In the genomic region with DNA sequence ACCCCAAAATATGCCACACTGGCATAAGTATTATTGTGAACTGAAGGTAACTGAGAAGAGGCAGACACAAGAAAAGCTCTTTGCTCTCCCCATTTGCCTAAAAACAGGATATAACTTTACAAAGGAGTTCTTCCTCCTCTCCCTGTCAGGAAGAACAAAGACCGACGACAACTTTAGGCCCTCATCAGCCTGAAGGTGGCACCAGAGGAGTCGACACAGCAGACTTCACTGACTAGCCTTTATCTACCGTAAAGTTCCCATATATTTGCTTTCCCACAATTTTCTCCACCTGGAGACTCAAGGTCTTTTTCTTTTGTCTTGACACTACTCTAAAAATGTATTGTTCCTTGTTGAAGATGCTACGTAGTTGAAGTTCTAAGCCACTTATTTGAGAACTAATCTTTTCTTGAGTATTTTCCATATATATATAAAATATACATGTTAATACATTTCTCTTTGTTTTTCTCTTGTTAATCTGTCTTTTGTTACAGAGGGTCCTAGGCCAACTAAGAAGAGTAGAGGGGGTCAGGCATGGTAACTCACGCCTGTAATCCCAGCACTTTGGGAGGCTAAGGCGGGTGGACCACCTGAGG, we compare ENCODE assay signal across 1 cellular context.
A peak's percentile ranks its signal among the peaks of the same experiment; 100 is the strongest.
TF ChIP-seq lines count a peak whose summit lies in the region.

No MANE protein-coding gene starts in this region.

TF ChIP-seq in K562, 482 proteins besides CTCF, POLR2A, EP300 and RAD21 (continued from another document and continues in another):
- TF ChIP-seq, protein P1, sequence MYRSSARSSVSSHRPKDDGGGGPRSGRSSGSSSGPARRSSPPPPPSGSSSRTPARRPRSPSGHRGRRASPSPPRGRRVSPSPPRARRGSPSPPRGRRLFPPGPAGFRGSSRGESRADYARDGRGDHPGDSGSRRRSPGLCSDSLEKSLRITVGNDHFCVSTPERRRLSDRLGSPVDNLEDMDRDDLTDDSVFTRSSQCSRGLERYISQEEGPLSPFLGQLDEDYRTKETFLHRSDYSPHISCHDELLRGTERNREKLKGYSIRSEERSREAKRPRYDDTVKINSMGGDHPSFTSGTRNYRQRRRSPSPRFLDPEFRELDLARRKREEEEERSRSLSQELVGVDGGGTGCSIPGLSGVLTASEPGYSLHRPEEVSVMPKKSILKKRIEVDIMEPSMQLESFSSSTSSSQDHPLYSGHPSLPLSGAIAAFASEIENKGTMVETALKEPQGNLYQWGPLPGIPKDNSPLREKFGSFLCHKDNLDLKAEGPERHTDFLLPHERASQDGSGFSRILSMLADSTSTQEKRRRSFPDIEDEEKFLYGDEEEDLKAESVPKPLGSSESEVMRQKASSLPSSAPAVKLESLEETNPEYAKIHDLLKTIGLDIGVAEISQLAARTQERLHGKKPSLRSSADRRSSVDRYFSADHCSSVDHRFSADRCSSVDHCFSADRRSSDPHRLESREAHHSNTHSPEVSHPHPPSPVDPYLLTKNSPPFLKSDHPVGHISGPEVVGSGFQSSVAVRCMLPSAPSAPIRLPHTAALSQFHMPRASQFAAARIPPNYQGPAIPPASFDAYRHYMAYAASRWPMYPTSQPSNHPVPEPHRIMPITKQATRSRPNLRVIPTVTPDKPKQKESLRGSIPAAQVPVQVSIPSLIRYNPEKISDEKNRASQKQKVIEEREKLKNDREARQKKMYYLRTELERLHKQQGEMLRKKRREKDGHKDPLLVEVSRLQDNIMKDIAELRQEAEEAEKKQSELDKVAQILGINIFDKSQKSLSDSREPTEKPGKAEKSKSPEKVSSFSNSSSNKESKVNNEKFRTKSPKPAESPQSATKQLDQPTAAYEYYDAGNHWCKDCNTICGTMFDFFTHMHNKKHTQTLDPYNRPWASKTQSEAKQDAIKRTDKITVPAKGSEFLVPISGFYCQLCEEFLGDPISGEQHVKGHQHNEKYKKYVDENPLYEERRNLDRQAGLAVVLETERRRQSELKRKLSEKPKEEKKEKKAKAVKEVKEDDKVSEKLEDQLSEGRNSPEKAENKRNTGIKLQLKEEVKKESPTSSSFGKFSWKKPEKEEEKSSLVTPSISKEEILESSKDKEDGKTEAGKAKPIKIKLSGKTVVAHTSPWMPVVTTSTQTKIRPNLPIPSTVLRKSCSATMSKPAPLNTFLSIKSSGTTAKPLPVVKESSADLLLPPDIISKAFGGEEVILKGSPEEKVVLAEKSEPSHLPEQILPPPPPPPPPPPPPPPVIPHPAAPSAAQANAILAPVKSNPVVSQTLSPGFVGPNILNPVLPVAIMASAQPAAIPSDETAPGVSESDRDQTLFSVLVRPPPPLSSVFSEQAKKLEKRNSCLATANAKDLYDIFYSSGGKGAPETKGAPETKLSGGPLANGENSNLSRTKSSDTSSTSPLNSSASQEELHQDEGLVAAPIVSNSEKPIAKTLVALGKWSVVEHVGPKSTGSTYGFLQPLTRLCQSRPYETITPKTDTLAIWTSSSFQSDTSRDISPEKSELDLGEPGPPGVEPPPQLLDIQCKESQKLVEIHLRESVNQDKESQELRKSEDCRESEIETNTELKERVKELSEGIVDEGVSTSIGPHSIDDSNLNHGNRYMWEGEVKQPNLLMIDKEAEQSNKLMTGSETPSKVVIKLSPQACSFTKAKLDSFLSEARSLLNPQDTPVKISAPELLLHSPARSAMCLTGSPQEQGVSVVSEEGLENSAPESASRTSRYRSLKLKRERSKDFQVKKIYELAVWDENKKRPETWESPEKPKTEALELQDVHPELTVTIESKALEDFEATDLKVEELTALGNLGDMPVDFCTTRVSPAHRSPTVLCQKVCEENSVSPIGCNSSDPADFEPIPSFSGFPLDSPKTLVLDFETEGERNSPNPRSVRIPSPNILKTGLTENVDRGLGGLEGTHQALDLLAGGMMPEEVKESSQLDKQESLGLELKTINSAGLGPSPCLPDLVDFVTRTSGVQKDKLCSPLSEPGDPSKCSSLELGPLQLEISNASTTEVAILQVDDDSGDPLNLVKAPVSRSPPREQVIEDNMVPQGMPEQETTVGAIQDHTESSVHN (IDR thresholded peaks at IDR 0.05; ENCODE audit: borderline replicate concordance in 1 of 2, low read depth in 1 of 2): no peak
- no peak for TF ChIP-seq ARID4B (CRISPR knock-in tag; IDR thresholded peaks at IDR 0.05)
- TF ChIP-seq, protein P2, sequence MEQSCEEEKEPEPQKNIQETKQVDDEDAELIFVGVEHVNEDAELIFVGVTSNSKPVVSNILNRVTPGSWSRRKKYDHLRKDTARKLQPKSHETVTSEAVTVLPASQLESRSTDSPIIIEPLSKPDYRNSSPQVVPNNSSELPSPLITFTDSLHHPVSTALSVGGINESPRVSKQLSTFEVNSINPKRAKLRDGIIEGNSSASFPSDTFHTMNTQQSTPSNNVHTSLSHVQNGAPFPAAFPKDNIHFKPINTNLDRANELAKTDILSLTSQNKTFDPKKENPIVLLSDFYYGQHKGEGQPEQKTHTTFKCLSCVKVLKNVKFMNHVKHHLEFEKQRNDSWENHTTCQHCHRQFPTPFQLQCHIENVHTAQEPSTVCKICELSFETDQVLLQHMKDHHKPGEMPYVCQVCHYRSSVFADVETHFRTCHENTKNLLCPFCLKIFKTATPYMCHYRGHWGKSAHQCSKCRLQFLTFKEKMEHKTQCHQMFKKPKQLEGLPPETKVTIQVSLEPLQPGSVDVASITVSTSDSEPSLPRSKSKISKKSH (CRISPR knock-in tag; IDR thresholded peaks at IDR 0.05): no peak
- no peak for TF ChIP-seq ZNF143 (CRISPR knock-in tag; IDR thresholded peaks at IDR 0.05)
- TF ChIP-seq, protein P3, sequence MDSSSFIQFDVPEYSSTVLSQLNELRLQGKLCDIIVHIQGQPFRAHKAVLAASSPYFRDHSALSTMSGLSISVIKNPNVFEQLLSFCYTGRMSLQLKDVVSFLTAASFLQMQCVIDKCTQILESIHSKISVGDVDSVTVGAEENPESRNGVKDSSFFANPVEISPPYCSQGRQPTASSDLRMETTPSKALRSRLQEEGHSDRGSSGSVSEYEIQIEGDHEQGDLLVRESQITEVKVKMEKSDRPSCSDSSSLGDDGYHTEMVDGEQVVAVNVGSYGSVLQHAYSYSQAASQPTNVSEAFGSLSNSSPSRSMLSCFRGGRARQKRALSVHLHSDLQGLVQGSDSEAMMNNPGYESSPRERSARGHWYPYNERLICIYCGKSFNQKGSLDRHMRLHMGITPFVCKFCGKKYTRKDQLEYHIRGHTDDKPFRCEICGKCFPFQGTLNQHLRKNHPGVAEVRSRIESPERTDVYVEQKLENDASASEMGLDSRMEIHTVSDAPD (CRISPR knock-in tag; IDR thresholded peaks at IDR 0.05): no peak
- TF ChIP-seq KDM1A (IDR thresholded peaks at IDR 0.05): no peak
- no peak for TF ChIP-seq MLX (CRISPR knock-in tag; conservative IDR thresholded peaks at IDR 0.05)
- no peak for TF ChIP-seq SMARCA5 (IDR thresholded peaks at IDR 0.05)
- TF ChIP-seq CTCFL (IDR thresholded peaks at IDR 0.05; ENCODE audit: borderline replicate concordance, insufficient read depth, low read depth, low read length, poor library complexity, severe bottlenecking): peak; percentile 76
- TF ChIP-seq, protein P4, sequence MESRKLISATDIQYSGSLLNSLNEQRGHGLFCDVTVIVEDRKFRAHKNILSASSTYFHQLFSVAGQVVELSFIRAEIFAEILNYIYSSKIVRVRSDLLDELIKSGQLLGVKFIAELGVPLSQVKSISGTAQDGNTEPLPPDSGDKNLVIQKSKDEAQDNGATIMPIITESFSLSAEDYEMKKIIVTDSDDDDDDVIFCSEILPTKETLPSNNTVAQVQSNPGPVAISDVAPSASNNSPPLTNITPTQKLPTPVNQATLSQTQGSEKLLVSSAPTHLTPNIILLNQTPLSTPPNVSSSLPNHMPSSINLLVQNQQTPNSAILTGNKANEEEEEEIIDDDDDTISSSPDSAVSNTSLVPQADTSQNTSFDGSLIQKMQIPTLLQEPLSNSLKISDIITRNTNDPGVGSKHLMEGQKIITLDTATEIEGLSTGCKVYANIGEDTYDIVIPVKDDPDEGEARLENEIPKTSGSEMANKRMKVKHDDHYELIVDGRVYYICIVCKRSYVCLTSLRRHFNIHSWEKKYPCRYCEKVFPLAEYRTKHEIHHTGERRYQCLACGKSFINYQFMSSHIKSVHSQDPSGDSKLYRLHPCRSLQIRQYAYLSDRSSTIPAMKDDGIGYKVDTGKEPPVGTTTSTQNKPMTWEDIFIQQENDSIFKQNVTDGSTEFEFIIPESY (CRISPR knock-in tag; IDR thresholded peaks at IDR 0.05): no peak
